In the genomic region with DNA sequence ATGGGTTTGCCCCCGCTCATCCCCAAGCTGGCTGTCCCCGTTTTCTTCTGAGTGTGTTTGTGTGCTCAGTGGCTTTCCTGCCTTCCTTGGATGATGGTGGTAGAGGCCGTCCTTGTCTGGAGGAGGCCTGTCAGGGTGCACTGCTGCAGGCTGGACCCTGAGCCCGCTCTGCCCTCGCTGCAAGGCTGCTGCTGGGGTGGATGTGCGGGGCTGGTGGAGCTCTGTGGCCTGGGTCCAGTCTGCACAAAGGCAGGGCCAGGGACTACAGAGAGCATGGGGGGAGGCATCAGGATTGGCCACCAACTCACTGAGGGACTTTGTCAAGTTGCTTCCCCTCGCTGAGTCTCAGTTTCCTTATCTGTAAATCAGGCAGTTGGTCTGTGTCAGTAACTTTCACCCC, we compare ENCODE assay signal across 31 cellular contexts.
"Had no signal": no experiment of that assay in that cellular context is flagged by ENCODE, and none has a peak within 500 bp of the region (broad histone marks: within the 10 kb centered on the region; RNA-seq: fewer than 3 reads in every experiment).

No MANE protein-coding gene starts in this region.

- DNase-seq: activated B cell treated with CpG ODN at 0.5 μM for 24 hours; activated CD4-positive, alpha-beta memory T cell treated with anti-CD3 and anti-CD28 coated beads for 36 hours; activated CD4-positive, alpha-beta T cell treated with anti-CD3 and anti-CD28 coated beads for 4 hours; activated CD4-positive, alpha-beta T cell treated with anti-CD3 and anti-CD28 coated beads, Interleukin-2, amount 10 ng/mL, durations not matched to agents 24 days and 14 days; activated CD4-positive, alpha-beta T cell treated with anti-CD3 and anti-CD28 coated beads, Interleukin-2, amount 50 U/mL, for 1 hour; activated CD4-positive, alpha-beta T cell treated with anti-CD3 and anti-CD28 coated beads, Interleukin-2, amount 50 U/mL, for 4 hours; activated CD4-positive, CD25-positive, alpha-beta regulatory T cell treated with anti-CD3 and anti-CD28 coated beads, Interleukin-2, amount 50 U/mL, for 72 hours; activated CD8-positive, alpha-beta memory T cell treated with anti-CD3 and anti-CD28 coated beads, Interleukin-2, amount 50 U/mL, for 4 hours; activated CD8-positive, alpha-beta T cell treated with anti-CD3 and anti-CD28 coated beads for 36 hours; activated effector memory CD4-positive, alpha-beta T cell treated with anti-CD3 and anti-CD28 coated beads, Interleukin-2, amount 50 U/mL, for 16 hours; activated gamma-delta T cell treated with Interleukin-2 at 50 U/mL for 16 hours; activated naive CD4-positive, alpha-beta T cell; activated naive CD4-positive, alpha-beta T cell treated with anti-CD3 and anti-CD28 coated beads for 36 hours; activated naive CD4-positive, alpha-beta T cell treated with anti-CD3 and anti-CD28 coated beads, Interleukin-2, amount 50 U/mL, for 16 hours; activated naive CD8-positive, alpha-beta T cell treated with anti-CD3 and anti-CD28 coated beads for 36 hours; activated T-cell treated with anti-CD3 and anti-CD28 coated beads for 4 hours; activated T-cell treated with anti-CD3 and anti-CD28 coated beads, Interleukin-2, amount 50 U/mL, for 1 hour; activated T-cell treated with anti-CD3 and anti-CD28 coated beads, Interleukin-2, amount 50 U/mL, for 4 hours; activated T-cell treated with anti-CD3 and anti-CD28 coated beads, Interleukin-2, amount 50 U/mL, for 72 hours; adrenal gland; amniotic stem cell; aorta; body of pancreas; brain microvascular endothelial cell; caudate nucleus; T-helper 1 cell; T-helper 2 cell; T-helper 9 cell had no signal

- H3K27me3 ChIP-seq: adrenal gland, body of pancreas, brain microvascular endothelial cell, breast epithelium had no signal

- H3K9me3 ChIP-seq: adrenal gland, body of pancreas, breast epithelium had no signal

- H3K36me3 ChIP-seq: adrenal gland, brain microvascular endothelial cell, breast epithelium had no signal

- H3K4me3 ChIP-seq: adrenal gland, body of pancreas, breast epithelium had no signal

- ATAC-seq: activated CD8-positive, alpha-beta T cell treated with anti-CD3 and anti-CD28 coated beads for 36 hours; activated naive CD4-positive, alpha-beta T cell treated with anti-CD3 and anti-CD28 coated beads, Interleukin-2, amount 50 U/mL, for 72 hours; activated T-cell treated with anti-CD3 and anti-CD28 coated beads, Interleukin-2, amount 50 U/mL, for 4 hours; activated T-cell treated with anti-CD3 and anti-CD28 coated beads, Interleukin-2, amount 50 U/mL, for 72 hours; activated T-helper 17 cell treated with anti-CD3 and anti-CD28 coated beads, Interleukin-2, amount 50 U/mL, for 72 hours; body of pancreas had no signal

- H3K4me1 ChIP-seq: adrenal gland, body of pancreas, breast epithelium had no signal

- H3K27ac ChIP-seq: adrenal gland, body of pancreas, brain microvascular endothelial cell, breast epithelium had no signal
